In genomic region chr21:27649323-27649722, GRCh38 we compare ENCODE assay signal across 16 cellular contexts.
DNase-seq lines count a peak whose midpoint lies in the region; ATAC-seq, FAIRE-seq and TF ChIP-seq lines count a peak whose summit lies in the region.
"Had no signal": no experiment of that assay in that cellular context is flagged by ENCODE, and none has a peak within 500 bp of the region (broad histone marks: within the 10 kb centered on the region; RNA-seq: fewer than 3 reads in every experiment).

No MANE protein-coding gene starts in this region.

- no peaks in the 10 kb centered on the region for H3K27me3 ChIP-seq in bronchial epithelial cell (ENCODE audit: control insufficient read depth, insufficient read depth, low read length)
- H3K27me3 ChIP-seq in SJCRH30 = no peaks in the 10 kb centered on the region
- no peaks in the 10 kb centered on the region for H3K27me3 ChIP-seq in BE2C
- H3K27me3 ChIP-seq: cardiac muscle cell, esophagus squamous epithelium, neural progenitor cell had no signal

- H3K27ac Mint-ChIP-seq in activated CD8-positive, alpha-beta T cell treated with anti-CD3 and anti-CD28 coated beads for 36 hours = no peak overlapping the region
- H3K27ac Mint-ChIP-seq: neural progenitor cell, T-cell had no signal

- no peak overlapping the region for H3K4me3 ChIP-seq in AG04449 (ENCODE audit: low read depth, low read length)
- no peak overlapping the region for H3K4me3 ChIP-seq in bronchial epithelial cell (ENCODE audit: low read depth, low read length)
- no peak overlapping the region for H3K4me3 ChIP-seq in SJCRH30
- no peak overlapping the region for H3K4me3 ChIP-seq in BE2C (ENCODE audit: low read depth, low read length)
- H3K4me3 ChIP-seq: A549, cardiac muscle cell, esophagus squamous epithelium, neural progenitor cell had no signal

- CTCF ChIA-PET in AG04449 (lab: Yijun Ruan, JAX) = interaction anchor here (1.2 to 1.6 kb wide), 2 partner anchors 38 to 84 kb away, joined by 3 read pairs; no protein-coding TSS in a partner anchor
- CTCF ChIA-PET in activated CD8-positive, alpha-beta T cell treated with anti-CD3 and anti-CD28 coated beads for 36 hours (lab: Charles Lee) = no interaction called here

- H3K27ac ChIP-seq in SJCRH30 = no peak overlapping the region
- H3K27ac ChIP-seq: A549, cardiac muscle cell, esophagus squamous epithelium, neural progenitor cell had no signal

- DNase-seq in AG04449 (ENCODE audit: low read depth, low spot score) (peak; percentile 88), HT1080 (ENCODE audit: low read depth) (peak; percentile 87), bronchial epithelial cell (ENCODE audit: low read depth) (peak; percentile 97), iris pigment epithelial cell (ENCODE audit: low read depth) (peak; percentile 94), SJCRH30 (no peak), BE2C (no peak)
- DNase-seq in activated CD8-positive, alpha-beta T cell treated with anti-CD3 and anti-CD28 coated beads for 36 hours = no peak
- DNase-seq: activated CD4-positive, alpha-beta T cell treated with anti-CD3 and anti-CD28 coated beads for 48 hours; activated T-cell treated with anti-CD3 and anti-CD28 coated beads, Interleukin-2, amount 50 U/mL, for 48 hours; esophagus squamous epithelium; left cardiac atrium; T-cell had no signal

- H3K36me3 Mint-ChIP-seq in activated CD8-positive, alpha-beta T cell treated with anti-CD3 and anti-CD28 coated beads for 36 hours (ENCODE audit: low read depth) = no peaks in the 10 kb centered on the region
- H3K36me3 Mint-ChIP-seq: neural progenitor cell, T-cell had no signal

- no peak for FAIRE-seq in bronchial epithelial cell (lab: Jason Lieb, UNC)
- FAIRE-seq: A549 had no signal

- H3K9me3 ChIP-seq in SJCRH30 (replicated peaks) (no peaks in the 10 kb centered on the region), BE2C (no peaks in the 10 kb centered on the region)
- H3K9me3 ChIP-seq: A549, esophagus squamous epithelium had no signal

- no peak for TF ChIP-seq CTCF in AG04449 (IDR thresholded peaks at IDR 0.05; ENCODE audit: insufficient read depth, low read length, missing control alignments)
- no peak for TF ChIP-seq CTCF in bronchial epithelial cell (IDR thresholded peaks at IDR 0.05; ENCODE audit: insufficient read depth, low read length, severe bottlenecking)
- no peak for TF ChIP-seq CTCF in activated CD8-positive, alpha-beta T cell treated with anti-CD3 and anti-CD28 coated beads for 36 hours (IDR thresholded peaks at IDR 0.05)
- no peak for TF ChIP-seq CTCF in BE2C (IDR thresholded peaks at IDR 0.05; ENCODE audit: low read depth, low read length)

- intact Hi-C loops in activated CD8-positive, alpha-beta T cell treated with anti-CD3 and anti-CD28 coated beads for 36 hours (cut with micrococcal nuclease) = no loop called here

- H3K36me3 ChIP-seq in bronchial epithelial cell (ENCODE audit: control insufficient read depth, insufficient read depth, low read length) (no peaks in the 10 kb centered on the region), SJCRH30 (no peaks in the 10 kb centered on the region), BE2C (no peaks in the 10 kb centered on the region)
- H3K36me3 ChIP-seq: cardiac muscle cell, esophagus squamous epithelium, neural progenitor cell had no signal

- H3K4me1 ChIP-seq in SJCRH30 (peaks cover 3% of the 10 kb centered on the region; the same call in 1 of the 2 replicates), BE2C (no peaks in the 10 kb centered on the region)
- H3K4me1 ChIP-seq: A549, neural progenitor cell had no signal

- POLR2A ChIA-PET in AG04449 (lab: Yijun Ruan, JAX) = interaction anchor here (0.6 to 1.8 kb wide), 3 partner anchors 23 to 78 kb away, joined by 3 to 5 read pairs (median 4); no protein-coding TSS in a partner anchor
- POLR2A ChIA-PET in activated CD8-positive, alpha-beta T cell treated with anti-CD3 and anti-CD28 coated beads for 36 hours (lab: Charles Lee) = no interaction called here

- H3K4me1 Mint-ChIP-seq in activated CD8-positive, alpha-beta T cell treated with anti-CD3 and anti-CD28 coated beads for 36 hours (ENCODE audit: low read depth) = no peaks in the 10 kb centered on the region
- H3K4me1 Mint-ChIP-seq: neural progenitor cell, T-cell had no signal

- no peaks in the 10 kb centered on the region for H3K9me3 Mint-ChIP-seq in activated CD8-positive, alpha-beta T cell treated with anti-CD3 and anti-CD28 coated beads for 36 hours

- no peaks in the 10 kb centered on the region for H3K27me3 Mint-ChIP-seq in activated CD8-positive, alpha-beta T cell treated with anti-CD3 and anti-CD28 coated beads for 36 hours
- H3K27me3 Mint-ChIP-seq: T-cell had no signal

- H3K4me3 Mint-ChIP-seq in activated CD8-positive, alpha-beta T cell treated with anti-CD3 and anti-CD28 coated beads for 36 hours = no peak overlapping the region
- H3K4me3 Mint-ChIP-seq: neural progenitor cell, T-cell had no signal

- no peak for ATAC-seq in HG02981 (IDR thresholded peaks at IDR 0.05; ENCODE audit: unreplicated experiment)
- ATAC-seq in activated CD8-positive, alpha-beta T cell treated with anti-CD3 and anti-CD28 coated beads for 36 hours = no peak
- ATAC-seq: A549, T-cell had no signal

Comparison
In these comparisons a context has a peak if more than half of its experiments do, and no peak if none do; other contexts are left out.
1. DNase-seq: peak in AG04449 (single experiment), HT1080 (single experiment), bronchial epithelial cell (single experiment) and iris pigment epithelial cell (single experiment); none in SJCRH30 (0 of 2), activated CD8-positive, alpha-beta T cell treated with anti-CD3 and anti-CD28 coated beads for 36 hours (single experiment) and BE2C (single experiment).